22 cellular contexts compared by ENCODE assay signal in genomic region chr2:182164686-182165085, GRCh38.
"Had no signal": no experiment of that assay in that cellular context is flagged by ENCODE, and none has a peak within 500 bp of the region (broad histone marks: within the 10 kb centered on the region; RNA-seq: fewer than 3 reads in every experiment).

No MANE protein-coding gene starts in this region.

- H3K27me3 ChIP-seq: ovary, right atrium auricular region, right lobe of liver, stomach, transverse colon, upper lobe of left lung, vagina had no signal

- H3K9me3 ChIP-seq: lower lobe of right lung, ovary, right atrium auricular region, right lobe of liver, stomach, transverse colon, upper lobe of left lung, vagina had no signal

- H3K27ac ChIP-seq: lower lobe of right lung, ovary, right atrium auricular region, right lobe of liver, stomach, transverse colon, upper lobe of left lung, vagina had no signal

- H3K4me3 ChIP-seq: lower lobe of right lung, ovary, right atrium auricular region, right lobe of liver, smooth muscle cell, stomach, transverse colon, upper lobe of left lung, vagina had no signal

- H3K4me2 ChIP-seq: smooth muscle cell had no signal

- ATAC-seq: left cardiac atrium; left lobe of liver; left ventricle myocardium superior; lower lobe of right lung; naive thymus-derived CD4-positive, alpha-beta T cell; natural killer cell treated with Interleukin-12 subunit alpha and Interleukin-12 subunit beta and Interleukin-15 and Interleukin-18, amount 100 ng/mL, for 72 hours; right lobe of liver; stimulated activated naive B cell treated with anti-CD40 and anti-IgM and Interleukin-4, amounts not matched to agents 10 μg/mL and 1 μg/mL and 100 μg/mL, for 72 hours; stimulated activated naive CD8-positive, alpha-beta T cell treated with anti-CD3 and anti-CD28 coated beads, Interleukin-15, Interleukin-2, amounts not matched to agents 100 U/mL and 50 U/mL, for 24 hours had no signal

- H3K36me3 ChIP-seq: lower lobe of right lung, ovary, right atrium auricular region, right lobe of liver, stomach, transverse colon, upper lobe of left lung, vagina had no signal

- H3K4me1 ChIP-seq: lower lobe of right lung, right atrium auricular region, right lobe of liver, stomach, transverse colon, upper lobe of left lung, vagina had no signal

- DNase-seq: hippocampal formation; kidney glomerular epithelial cell; left cardiac atrium; left ventricle myocardium superior; lower lobe of right lung; mesendoderm; naive thymus-derived CD4-positive, alpha-beta T cell; ovary; right lobe of liver; stimulated activated CD4-positive, alpha-beta T cell treated with anti-CD3 and anti-CD28 coated beads, Interleukin-15, amount 100 ng/mL, for 24 hours; stimulated activated CD4-positive, alpha-beta T cell treated with anti-CD3 and anti-CD28 coated beads, Interleukin-2, amount 100 ng/mL, for 24 hours; stimulated activated CD4-positive, alpha-beta T cell treated with anti-CD3 and anti-CD28 coated beads, Interleukin-4, amount 100 ng/mL, for 1 hour; stimulated activated naive B cell treated with anti-CD40 and anti-IgM and Interleukin-4, amounts not matched to agents 10 μg/mL and 1 μg/mL and 100 μg/mL, for 72 hours; stimulated activated naive CD8-positive, alpha-beta T cell treated with anti-CD3 and anti-CD28 coated beads, Interleukin-15, Interleukin-2, amounts not matched to agents 100 U/mL and 50 U/mL, for 24 hours; stomach; transverse colon; upper lobe of left lung had no signal
